Comparison of ENCODE assay signal across 24 cellular contexts in the genomic region with DNA sequence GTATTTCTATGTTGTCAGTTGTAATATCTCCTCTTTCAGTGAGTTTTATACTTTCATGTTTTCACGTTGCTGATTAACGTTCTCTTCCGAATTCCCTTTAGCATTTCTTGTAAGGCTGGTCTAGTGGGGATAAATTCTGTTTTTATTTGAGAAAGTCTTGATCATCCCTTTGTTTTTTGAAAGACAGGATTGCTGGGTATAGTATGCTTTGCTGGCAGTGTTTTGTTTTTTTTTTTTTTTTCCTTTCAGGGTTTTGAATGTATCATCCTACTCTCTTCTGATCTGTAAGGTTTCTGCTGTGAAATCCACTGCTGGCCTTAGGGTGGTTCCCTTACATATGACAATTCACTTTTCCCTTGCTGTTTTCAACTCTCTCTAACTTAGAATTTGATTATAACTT.
"Had no signal": no experiment of that assay in that cellular context is flagged by ENCODE, and none has a peak within 500 bp of the region (broad histone marks: within the 10 kb centered on the region; RNA-seq: fewer than 3 reads in every experiment).

No MANE protein-coding gene starts in this region.

- H3K4me3 Mint-ChIP-seq: memory B cell; naive thymus-derived CD4-positive, alpha-beta T cell; natural killer cell treated with Interleukin-12 subunit alpha and Interleukin-12 subunit beta and Interleukin-15 and Interleukin-18, amount 100 ng/mL, for 72 hours; stimulated activated naive B cell treated with anti-CD40 and anti-IgM and Interleukin-4, amounts not matched to agents 10 μg/mL and 1 μg/mL and 100 μg/mL, for 72 hours had no signal

- H3K4me1 ChIP-seq: left ventricle myocardium inferior, right atrium auricular region, testis, thyroid gland, transverse colon, upper lobe of left lung, vagina had no signal

- ATAC-seq: mucosa of descending colon; naive thymus-derived CD4-positive, alpha-beta T cell; natural killer cell treated with Interleukin-12 subunit alpha and Interleukin-12 subunit beta and Interleukin-15 and Interleukin-18, amount 100 ng/mL, for 72 hours; sciatic nerve; stimulated activated naive B cell treated with anti-CD40 and anti-IgM and Interleukin-4, amounts not matched to agents 10 μg/mL and 1 μg/mL and 100 μg/mL, for 72 hours; stimulated activated naive CD8-positive, alpha-beta T cell treated with anti-CD3 and anti-CD28 coated beads, Interleukin-15, Interleukin-2, amounts not matched to agents 100 U/mL and 50 U/mL, for 24 hours had no signal

- H3K27ac ChIP-seq: left ventricle myocardium inferior, ovary, right atrium auricular region, skin epidermis, stomach, testis, thyroid gland, transverse colon, upper lobe of left lung, vagina had no signal

- H3K27me3 ChIP-seq: ovary, right atrium auricular region, stomach, testis, thyroid gland, transverse colon, upper lobe of left lung, vagina had no signal

- H3K4me3 ChIP-seq: left ventricle myocardium inferior, mucosa of descending colon, ovary, right atrium auricular region, skin epidermis, stomach, testis, thyroid gland, transverse colon, upper lobe of left lung, vagina had no signal

- H3K27ac Mint-ChIP-seq: memory B cell; naive thymus-derived CD4-positive, alpha-beta T cell; natural killer cell treated with Interleukin-12 subunit alpha and Interleukin-12 subunit beta and Interleukin-15 and Interleukin-18, amount 100 ng/mL, for 72 hours; progenitor cell of endocrine pancreas; stimulated activated naive B cell treated with anti-CD40 and anti-IgM and Interleukin-4, amounts not matched to agents 10 μg/mL and 1 μg/mL and 100 μg/mL, for 72 hours had no signal

- H3K36me3 ChIP-seq: ovary, right atrium auricular region, thyroid gland, transverse colon, vagina had no signal

- H3K27me3 Mint-ChIP-seq: memory B cell; naive thymus-derived CD4-positive, alpha-beta T cell; natural killer cell treated with Interleukin-12 subunit alpha and Interleukin-12 subunit beta and Interleukin-15 and Interleukin-18, amount 100 ng/mL, for 72 hours; progenitor cell of endocrine pancreas; stimulated activated naive B cell treated with anti-CD40 and anti-IgM and Interleukin-4, amounts not matched to agents 10 μg/mL and 1 μg/mL and 100 μg/mL, for 72 hours had no signal

- H3K9me3 ChIP-seq: ovary, testis, thyroid gland, vagina had no signal

- DNase-seq: islet precursor cell; left ventricle myocardium inferior; midbrain; mucosa of descending colon; naive thymus-derived CD4-positive, alpha-beta T cell; ovary; stimulated activated CD4-positive, alpha-beta T cell treated with anti-CD3 and anti-CD28 coated beads, Interleukin-12 subunit alpha, Interleukin-12 subunit beta, amount 100 ng/mL, for 4 hours; stimulated activated CD4-positive, alpha-beta T cell treated with anti-CD3 and anti-CD28 coated beads, Interleukin-15, amount 100 ng/mL, for 24 hours; stimulated activated CD4-positive, alpha-beta T cell treated with anti-CD3 and anti-CD28 coated beads, Interleukin-2, amount 100 ng/mL, for 24 hours; stimulated activated CD4-positive, alpha-beta T cell treated with anti-CD3 and anti-CD28 coated beads, Interleukin-4, amount 100 ng/mL, for 1 hour; stimulated activated naive B cell treated with anti-CD40 and anti-IgM and Interleukin-4, amounts not matched to agents 10 μg/mL and 1 μg/mL and 100 μg/mL, for 72 hours; stimulated activated naive CD8-positive, alpha-beta T cell treated with anti-CD3 and anti-CD28 coated beads, Interleukin-15, Interleukin-2, amounts not matched to agents 100 U/mL and 50 U/mL, for 24 hours; stomach; testis; thyroid gland; transverse colon; upper lobe of left lung had no signal
